In the genomic region with DNA sequence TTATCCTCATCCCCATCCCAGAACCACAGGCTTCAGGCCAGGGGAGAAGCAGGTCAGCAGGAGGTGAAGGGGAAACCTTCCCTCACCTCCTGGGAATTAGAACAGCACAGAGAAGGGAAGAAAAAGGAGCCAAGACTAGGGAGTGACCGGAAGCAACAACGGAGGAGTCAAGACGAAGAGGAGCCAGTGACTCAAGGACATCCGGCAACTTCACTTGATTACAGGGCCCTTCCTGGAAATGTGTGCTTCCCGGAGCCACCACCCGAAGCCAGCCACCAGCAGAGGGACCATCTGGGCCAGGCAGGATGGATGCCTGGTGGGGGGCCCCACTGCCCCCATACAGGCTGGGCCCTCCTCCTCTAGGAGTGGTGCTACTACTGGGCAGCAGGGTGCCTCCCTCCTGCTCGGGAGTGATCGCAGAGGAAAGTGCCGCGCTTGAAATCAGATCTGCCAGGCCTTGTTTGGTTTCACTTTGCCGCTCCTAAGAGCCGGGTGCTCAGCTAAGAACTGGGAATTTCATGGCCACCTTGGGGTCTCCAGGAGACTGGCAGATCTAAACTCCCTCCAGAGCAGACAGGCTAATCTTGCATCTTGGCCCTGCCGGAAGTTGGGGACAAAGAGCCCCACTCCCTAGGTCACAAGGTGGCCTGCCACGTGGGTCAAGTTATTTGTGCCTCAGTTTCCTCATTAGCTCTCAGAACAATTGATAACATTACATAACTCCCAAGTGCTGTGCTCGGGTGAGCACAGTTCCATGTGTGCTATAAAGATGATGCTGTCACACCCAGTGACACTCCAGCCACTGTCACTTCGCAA, we compare ENCODE assay signal across 1 cellular context.
A peak's percentile ranks its signal among the peaks of the same experiment; 100 is the strongest.
TF ChIP-seq lines count a peak whose summit lies in the region.

No MANE protein-coding gene starts in this region.

TF ChIP-seq in HEK293, 187 proteins besides CTCF, POLR2A, EP300 and RAD21 (continued from another document):
- TF ChIP-seq, protein P1, sequence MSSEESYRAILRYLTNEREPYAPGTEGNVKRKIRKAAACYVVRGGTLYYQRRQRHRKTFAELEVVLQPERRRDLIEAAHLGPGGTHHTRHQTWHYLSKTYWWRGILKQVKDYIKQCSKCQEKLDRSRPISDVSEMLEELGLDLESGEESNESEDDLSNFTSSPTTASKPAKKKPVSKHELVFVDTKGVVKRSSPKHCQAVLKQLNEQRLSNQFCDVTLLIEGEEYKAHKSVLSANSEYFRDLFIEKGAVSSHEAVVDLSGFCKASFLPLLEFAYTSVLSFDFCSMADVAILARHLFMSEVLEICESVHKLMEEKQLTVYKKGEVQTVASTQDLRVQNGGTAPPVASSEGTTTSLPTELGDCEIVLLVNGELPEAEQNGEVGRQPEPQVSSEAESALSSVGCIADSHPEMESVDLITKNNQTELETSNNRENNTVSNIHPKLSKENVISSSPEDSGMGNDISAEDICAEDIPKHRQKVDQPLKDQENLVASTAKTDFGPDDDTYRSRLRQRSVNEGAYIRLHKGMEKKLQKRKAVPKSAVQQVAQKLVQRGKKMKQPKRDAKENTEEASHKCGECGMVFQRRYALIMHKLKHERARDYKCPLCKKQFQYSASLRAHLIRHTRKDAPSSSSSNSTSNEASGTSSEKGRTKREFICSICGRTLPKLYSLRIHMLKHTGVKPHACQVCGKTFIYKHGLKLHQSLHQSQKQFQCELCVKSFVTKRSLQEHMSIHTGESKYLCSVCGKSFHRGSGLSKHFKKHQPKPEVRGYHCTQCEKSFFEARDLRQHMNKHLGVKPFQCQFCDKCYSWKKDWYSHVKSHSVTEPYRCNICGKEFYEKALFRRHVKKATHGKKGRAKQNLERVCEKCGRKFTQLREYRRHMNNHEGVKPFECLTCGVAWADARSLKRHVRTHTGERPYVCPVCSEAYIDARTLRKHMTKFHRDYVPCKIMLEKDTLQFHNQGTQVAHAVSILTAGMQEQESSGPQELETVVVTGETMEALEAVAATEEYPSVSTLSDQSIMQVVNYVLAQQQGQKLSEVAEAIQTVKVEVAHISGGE (tag by site-specific recombination; conservative IDR thresholded peaks at IDR 0.05; ENCODE audit: low read depth), result peak; percentile 93
- TF ChIP-seq, protein P2, sequence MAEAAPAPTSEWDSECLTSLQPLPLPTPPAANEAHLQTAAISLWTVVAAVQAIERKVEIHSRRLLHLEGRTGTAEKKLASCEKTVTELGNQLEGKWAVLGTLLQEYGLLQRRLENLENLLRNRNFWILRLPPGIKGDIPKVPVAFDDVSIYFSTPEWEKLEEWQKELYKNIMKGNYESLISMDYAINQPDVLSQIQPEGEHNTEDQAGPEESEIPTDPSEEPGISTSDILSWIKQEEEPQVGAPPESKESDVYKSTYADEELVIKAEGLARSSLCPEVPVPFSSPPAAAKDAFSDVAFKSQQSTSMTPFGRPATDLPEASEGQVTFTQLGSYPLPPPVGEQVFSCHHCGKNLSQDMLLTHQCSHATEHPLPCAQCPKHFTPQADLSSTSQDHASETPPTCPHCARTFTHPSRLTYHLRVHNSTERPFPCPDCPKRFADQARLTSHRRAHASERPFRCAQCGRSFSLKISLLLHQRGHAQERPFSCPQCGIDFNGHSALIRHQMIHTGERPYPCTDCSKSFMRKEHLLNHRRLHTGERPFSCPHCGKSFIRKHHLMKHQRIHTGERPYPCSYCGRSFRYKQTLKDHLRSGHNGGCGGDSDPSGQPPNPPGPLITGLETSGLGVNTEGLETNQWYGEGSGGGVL (tag by site-specific recombination; IDR thresholded peaks at IDR 0.05), result peak; percentile 60
- no peak for TF ChIP-seq SCRT1 (tag by site-specific recombination; IDR thresholded peaks at IDR 0.05; ENCODE audit: borderline replicate concordance)
- TF ChIP-seq ZNF292 (tag by site-specific recombination; IDR thresholded peaks at IDR 0.05; ENCODE audit: borderline replicate concordance, low read depth), result no peak
- TF ChIP-seq, protein P3, sequence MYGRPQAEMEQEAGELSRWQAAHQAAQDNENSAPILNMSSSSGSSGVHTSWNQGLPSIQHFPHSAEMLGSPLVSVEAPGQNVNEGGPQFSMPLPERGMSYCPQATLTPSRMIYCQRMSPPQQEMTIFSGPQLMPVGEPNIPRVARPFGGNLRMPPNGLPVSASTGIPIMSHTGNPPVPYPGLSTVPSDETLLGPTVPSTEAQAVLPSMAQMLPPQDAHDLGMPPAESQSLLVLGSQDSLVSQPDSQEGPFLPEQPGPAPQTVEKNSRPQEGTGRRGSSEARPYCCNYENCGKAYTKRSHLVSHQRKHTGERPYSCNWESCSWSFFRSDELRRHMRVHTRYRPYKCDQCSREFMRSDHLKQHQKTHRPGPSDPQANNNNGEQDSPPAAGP (tag by site-specific recombination; IDR thresholded peaks at IDR 0.05), result peak; percentile 66
- TF ChIP-seq GLIS1 (tag by site-specific recombination; IDR thresholded peaks at IDR 0.05), result peak; percentile 98
- no peak for TF ChIP-seq ZNF521 (tag by site-specific recombination; IDR thresholded peaks at IDR 0.05)
- no peak for TF ChIP-seq BCL11B (tag by site-specific recombination; IDR thresholded peaks at IDR 0.05; ENCODE audit: low read depth)
- TF ChIP-seq IKZF3 (tag by site-specific recombination; IDR thresholded peaks at IDR 0.05), result peak; percentile 75; the same call in 1 of the 2 replicates
- no peak for TF ChIP-seq ZNF112 (tag by site-specific recombination; IDR thresholded peaks at IDR 0.05)
- peak; percentile 50; the same call in 1 of the 2 replicates for TF ChIP-seq ZNF2 (tag by site-specific recombination; IDR thresholded peaks at IDR 0.05)
- TF ChIP-seq, protein P4, sequence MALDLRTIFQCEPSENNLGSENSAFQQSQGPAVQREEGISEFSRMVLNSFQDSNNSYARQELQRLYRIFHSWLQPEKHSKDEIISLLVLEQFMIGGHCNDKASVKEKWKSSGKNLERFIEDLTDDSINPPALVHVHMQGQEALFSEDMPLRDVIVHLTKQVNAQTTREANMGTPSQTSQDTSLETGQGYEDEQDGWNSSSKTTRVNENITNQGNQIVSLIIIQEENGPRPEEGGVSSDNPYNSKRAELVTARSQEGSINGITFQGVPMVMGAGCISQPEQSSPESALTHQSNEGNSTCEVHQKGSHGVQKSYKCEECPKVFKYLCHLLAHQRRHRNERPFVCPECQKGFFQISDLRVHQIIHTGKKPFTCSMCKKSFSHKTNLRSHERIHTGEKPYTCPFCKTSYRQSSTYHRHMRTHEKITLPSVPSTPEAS (tag by site-specific recombination; IDR thresholded peaks at IDR 0.05), result peak; percentile 41
- TF ChIP-seq, protein P5, sequence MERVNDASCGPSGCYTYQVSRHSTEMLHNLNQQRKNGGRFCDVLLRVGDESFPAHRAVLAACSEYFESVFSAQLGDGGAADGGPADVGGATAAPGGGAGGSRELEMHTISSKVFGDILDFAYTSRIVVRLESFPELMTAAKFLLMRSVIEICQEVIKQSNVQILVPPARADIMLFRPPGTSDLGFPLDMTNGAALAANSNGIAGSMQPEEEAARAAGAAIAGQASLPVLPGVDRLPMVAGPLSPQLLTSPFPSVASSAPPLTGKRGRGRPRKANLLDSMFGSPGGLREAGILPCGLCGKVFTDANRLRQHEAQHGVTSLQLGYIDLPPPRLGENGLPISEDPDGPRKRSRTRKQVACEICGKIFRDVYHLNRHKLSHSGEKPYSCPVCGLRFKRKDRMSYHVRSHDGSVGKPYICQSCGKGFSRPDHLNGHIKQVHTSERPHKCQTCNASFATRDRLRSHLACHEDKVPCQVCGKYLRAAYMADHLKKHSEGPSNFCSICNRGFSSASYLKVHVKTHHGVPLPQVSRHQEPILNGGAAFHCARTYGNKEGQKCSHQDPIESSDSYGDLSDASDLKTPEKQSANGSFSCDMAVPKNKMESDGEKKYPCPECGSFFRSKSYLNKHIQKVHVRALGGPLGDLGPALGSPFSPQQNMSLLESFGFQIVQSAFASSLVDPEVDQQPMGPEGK (tag by site-specific recombination; IDR thresholded peaks at IDR 0.05), result peak; percentile 97
- peak; percentile 62; the same call in 1 of the 2 replicates for TF ChIP-seq PRDM1 (tag by site-specific recombination; IDR thresholded peaks at IDR 0.05)
- no peak for TF ChIP-seq KLF7 (tag by site-specific recombination; IDR thresholded peaks at IDR 0.05; ENCODE audit: borderline replicate concordance)
- peak; percentile 51; the same call in 1 of the 2 replicates for TF ChIP-seq SP3 (tag by site-specific recombination; IDR thresholded peaks at IDR 0.05)
- no peak for TF ChIP-seq FEZF1 (tag by site-specific recombination; IDR thresholded peaks at IDR 0.05)
- 0 out of 2 replicates have a peak, but pooled peaks have one; percentile 17 for TF ChIP-seq KLF16 (tag by site-specific recombination; IDR thresholded peaks at IDR 0.05)
- TF ChIP-seq ZNF10 (tag by site-specific recombination; IDR thresholded peaks at IDR 0.05), result peak; percentile 82
- TF ChIP-seq ZSCAN30 (tag by site-specific recombination; IDR thresholded peaks at IDR 0.05), result peak; percentile 74
- TF ChIP-seq KLF8 (tag by site-specific recombination; IDR thresholded peaks at IDR 0.05), result 0 out of 2 replicates have a peak, but pooled peaks have one; percentile 15
- peak; percentile 98 for TF ChIP-seq ZIC2 (tag by site-specific recombination; IDR thresholded peaks at IDR 0.05)
- TF ChIP-seq ZNF16 (tag by site-specific recombination; IDR thresholded peaks at IDR 0.05; ENCODE audit: low read depth), result no peak
- no peak for TF ChIP-seq ZNF404 (tag by site-specific recombination; IDR thresholded peaks at IDR 0.05)
- TF ChIP-seq ZBTB17 (tag by site-specific recombination; IDR thresholded peaks at IDR 0.05), result peak; percentile 84
- peak; percentile 76; the same call in 1 of the 2 replicates for TF ChIP-seq ZNF561 (tag by site-specific recombination; IDR thresholded peaks at IDR 0.05; ENCODE audit: borderline replicate concordance)
- TF ChIP-seq, protein P6, sequence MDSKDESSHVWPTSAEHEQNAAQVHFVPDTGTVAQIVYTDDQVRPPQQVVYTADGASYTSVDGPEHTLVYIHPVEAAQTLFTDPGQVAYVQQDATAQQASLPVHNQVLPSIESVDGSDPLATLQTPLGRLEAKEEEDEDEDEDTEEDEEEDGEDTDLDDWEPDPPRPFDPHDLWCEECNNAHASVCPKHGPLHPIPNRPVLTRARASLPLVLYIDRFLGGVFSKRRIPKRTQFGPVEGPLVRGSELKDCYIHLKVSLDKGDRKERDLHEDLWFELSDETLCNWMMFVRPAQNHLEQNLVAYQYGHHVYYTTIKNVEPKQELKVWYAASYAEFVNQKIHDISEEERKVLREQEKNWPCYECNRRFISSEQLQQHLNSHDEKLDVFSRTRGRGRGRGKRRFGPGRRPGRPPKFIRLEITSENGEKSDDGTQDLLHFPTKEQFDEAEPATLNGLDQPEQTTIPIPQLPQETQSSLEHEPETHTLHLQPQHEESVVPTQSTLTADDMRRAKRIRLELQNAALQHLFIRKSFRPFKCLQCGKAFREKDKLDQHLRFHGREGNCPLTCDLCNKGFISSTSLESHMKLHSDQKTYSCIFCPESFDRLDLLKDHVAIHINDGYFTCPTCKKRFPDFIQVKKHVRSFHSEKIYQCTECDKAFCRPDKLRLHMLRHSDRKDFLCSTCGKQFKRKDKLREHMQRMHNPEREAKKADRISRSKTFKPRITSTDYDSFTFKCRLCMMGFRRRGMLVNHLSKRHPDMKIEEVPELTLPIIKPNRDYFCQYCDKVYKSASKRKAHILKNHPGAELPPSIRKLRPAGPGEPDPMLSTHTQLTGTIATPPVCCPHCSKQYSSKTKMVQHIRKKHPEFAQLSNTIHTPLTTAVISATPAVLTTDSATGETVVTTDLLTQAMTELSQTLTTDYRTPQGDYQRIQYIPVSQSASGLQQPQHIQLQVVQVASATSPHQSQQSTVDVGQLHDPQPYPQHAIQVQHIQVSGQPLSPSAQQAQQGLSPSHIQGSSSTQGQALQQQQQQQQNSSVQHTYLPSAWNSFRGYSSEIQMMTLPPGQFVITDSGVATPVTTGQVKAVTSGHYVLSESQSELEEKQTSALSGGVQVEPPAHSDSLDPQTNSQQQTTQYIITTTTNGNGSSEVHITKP (tag by site-specific recombination; IDR thresholded peaks at IDR 0.05), result peak; percentile 58
- no peak for TF ChIP-seq ZNF571 (tag by site-specific recombination; IDR thresholded peaks at IDR 0.05)
- peak; percentile 10; the same call in 1 of the 2 replicates for TF ChIP-seq ZNF366 (tag by site-specific recombination; conservative IDR thresholded peaks at IDR 0.05)
- peak; percentile 97 for TF ChIP-seq GLIS2 (tag by site-specific recombination; IDR thresholded peaks at IDR 0.05)
- no peak for TF ChIP-seq ZNF211 (tag by site-specific recombination; IDR thresholded peaks at IDR 0.05; ENCODE audit: low read depth)
- no peak for TF ChIP-seq TRIM28 (IDR thresholded peaks at IDR 0.05; ENCODE audit: borderline replicate concordance, low read length)
- TF ChIP-seq YY2 (tag by site-specific recombination; IDR thresholded peaks at IDR 0.05), result no peak
- TF ChIP-seq, protein P7, sequence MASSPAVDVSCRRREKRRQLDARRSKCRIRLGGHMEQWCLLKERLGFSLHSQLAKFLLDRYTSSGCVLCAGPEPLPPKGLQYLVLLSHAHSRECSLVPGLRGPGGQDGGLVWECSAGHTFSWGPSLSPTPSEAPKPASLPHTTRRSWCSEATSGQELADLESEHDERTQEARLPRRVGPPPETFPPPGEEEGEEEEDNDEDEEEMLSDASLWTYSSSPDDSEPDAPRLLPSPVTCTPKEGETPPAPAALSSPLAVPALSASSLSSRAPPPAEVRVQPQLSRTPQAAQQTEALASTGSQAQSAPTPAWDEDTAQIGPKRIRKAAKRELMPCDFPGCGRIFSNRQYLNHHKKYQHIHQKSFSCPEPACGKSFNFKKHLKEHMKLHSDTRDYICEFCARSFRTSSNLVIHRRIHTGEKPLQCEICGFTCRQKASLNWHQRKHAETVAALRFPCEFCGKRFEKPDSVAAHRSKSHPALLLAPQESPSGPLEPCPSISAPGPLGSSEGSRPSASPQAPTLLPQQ (tag by site-specific recombination; IDR thresholded peaks at IDR 0.05), result peak; percentile 93
